In genomic region chr2:101450965-101451364, GRCh38 we compare ENCODE assay signal across 12 cellular contexts. TPM values are rescaled to one million over a fixed set of nuclear protein-coding genes. Genes with fewer than 3 reads are reported as not detected.
"Had no signal": no experiment of that assay in that cellular context is flagged by ENCODE, and none has a peak within 500 bp of the region (broad histone marks: within the 10 kb centered on the region; RNA-seq: fewer than 3 reads in every experiment).

No MANE protein-coding gene starts in this region.

- H3K4me3 ChIP-seq: GM23248, GM23338, HAP-1 had no signal

- H3K4me1 ChIP-seq: HAP-1 had no signal

- FAIRE-seq: H1, H54 had no signal

- H2AFZ ChIP-seq: GM23248, GM23338 had no signal

- H3K9me3 ChIP-seq: HAP-1 had no signal

- ATAC-seq: GM23338, HCT116 had no signal

- H3K9ac ChIP-seq: GM23248 had no signal

- H3K36me3 ChIP-seq: HAP-1 had no signal

- DNase-seq: GM23248, GOT3, H7, H9, HCEC 1CT, HFFc6 had no signal

- H3K27ac ChIP-seq: GM23248 had no signal

- H3K4me2 ChIP-seq: GM23338 had no signal

RNA-seq across cellular contexts. Expression of gene RFX8, which starts 23.9 kb away (rescaled TPM):
- total RNA-seq: H4, H7 had no signal
